ENCODE assay signal across 1 cellular context in the genomic region with DNA sequence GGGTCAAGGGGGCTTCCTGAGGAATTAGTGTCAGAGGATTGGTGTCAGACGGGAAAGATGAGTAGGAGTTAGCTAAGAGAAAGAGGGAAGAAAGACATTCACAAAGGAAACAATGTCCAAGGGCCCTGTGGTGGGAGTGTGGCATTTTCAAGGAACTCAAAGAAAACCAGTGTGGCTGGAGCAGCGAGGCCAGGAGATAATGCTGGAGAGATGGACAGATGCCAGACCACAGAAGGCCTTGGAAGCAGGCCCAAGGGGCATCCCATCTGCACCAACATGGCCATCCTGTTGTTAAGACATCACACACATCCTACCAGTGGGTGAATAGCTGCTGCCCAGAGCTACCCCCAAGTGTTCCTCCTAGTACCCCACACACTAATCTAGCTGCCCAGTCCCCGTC.
TF ChIP-seq lines count a peak whose summit lies in the region.

No MANE protein-coding gene starts in this region.

TF ChIP-seq in HepG2, 621 proteins besides CTCF, POLR2A, EP300 and RAD21:
- TF ChIP-seq, protein P1, sequence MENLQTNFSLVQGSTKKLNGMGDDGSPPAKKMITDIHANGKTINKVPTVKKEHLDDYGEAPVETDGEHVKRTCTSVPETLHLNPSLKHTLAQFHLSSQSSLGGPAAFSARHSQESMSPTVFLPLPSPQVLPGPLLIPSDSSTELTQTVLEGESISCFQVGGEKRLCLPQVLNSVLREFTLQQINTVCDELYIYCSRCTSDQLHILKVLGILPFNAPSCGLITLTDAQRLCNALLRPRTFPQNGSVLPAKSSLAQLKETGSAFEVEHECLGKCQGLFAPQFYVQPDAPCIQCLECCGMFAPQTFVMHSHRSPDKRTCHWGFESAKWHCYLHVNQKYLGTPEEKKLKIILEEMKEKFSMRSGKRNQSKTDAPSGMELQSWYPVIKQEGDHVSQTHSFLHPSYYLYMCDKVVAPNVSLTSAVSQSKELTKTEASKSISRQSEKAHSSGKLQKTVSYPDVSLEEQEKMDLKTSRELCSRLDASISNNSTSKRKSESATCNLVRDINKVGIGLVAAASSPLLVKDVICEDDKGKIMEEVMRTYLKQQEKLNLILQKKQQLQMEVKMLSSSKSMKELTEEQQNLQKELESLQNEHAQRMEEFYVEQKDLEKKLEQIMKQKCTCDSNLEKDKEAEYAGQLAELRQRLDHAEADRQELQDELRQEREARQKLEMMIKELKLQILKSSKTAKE (CRISPR knock-in tag; IDR thresholded peaks at IDR 0.05; ENCODE audit: borderline replicate concordance) = no peak
- TF ChIP-seq CHCHD3 (CRISPR knock-in tag; IDR thresholded peaks at IDR 0.05) (no peak), POGZ (CRISPR knock-in tag; IDR thresholded peaks at IDR 0.05) (no peak), ZNF10 (CRISPR knock-in tag; IDR thresholded peaks at IDR 0.05; ENCODE audit: borderline replicate concordance, low read depth) (no peak), TAF15 (IDR thresholded peaks at IDR 0.05; ENCODE audit: low read depth, low read length, poor library complexity, severe bottlenecking) (no peak)
